1 cellular context compared by ENCODE assay signal in the genomic region with DNA sequence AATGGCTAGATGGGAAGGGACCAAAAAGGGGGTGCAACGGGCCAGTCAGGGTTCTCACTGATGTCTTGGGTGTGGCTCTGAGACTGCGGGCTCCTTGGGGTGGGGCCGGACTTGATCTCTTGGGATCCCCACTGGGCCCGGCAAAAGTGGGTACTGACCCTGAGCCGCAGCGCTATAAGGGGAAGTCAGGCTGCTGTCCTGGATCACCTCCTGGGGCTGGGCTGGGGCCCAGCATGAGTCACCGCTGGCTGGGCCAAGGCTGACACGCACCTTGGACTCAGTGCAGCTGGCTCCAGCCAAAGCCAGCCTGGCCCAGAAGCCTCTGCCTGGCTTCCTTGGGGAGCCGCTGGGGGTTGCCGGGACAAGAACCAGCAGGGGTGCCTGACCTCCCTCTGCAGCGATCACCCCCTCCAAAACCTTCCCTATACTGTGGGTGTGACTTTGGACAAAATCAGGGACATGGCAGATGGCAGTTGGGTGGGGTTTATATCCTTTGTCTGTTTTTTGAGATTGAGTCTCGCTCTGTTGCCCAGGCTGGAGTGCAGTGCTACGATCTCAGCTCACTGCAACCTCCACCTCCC.
TF ChIP-seq lines count a peak whose summit lies in the region.

No MANE protein-coding gene starts in this region.

TF ChIP-seq in GM23338, 12 proteins besides CTCF, POLR2A, EP300 and RAD21:
- TF ChIP-seq, protein P1, sequence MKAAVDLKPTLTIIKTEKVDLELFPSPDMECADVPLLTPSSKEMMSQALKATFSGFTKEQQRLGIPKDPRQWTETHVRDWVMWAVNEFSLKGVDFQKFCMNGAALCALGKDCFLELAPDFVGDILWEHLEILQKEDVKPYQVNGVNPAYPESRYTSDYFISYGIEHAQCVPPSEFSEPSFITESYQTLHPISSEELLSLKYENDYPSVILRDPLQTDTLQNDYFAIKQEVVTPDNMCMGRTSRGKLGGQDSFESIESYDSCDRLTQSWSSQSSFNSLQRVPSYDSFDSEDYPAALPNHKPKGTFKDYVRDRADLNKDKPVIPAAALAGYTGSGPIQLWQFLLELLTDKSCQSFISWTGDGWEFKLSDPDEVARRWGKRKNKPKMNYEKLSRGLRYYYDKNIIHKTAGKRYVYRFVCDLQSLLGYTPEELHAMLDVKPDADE (IDR thresholded peaks at IDR 0.05): no peak
- TF ChIP-seq CREB1 (CRISPR knock-in tag; IDR thresholded peaks at IDR 0.05; ENCODE audit: low read depth) (no peak), POLR2AphosphoS5 (IDR thresholded peaks at IDR 0.05; ENCODE audit: low read depth) (no peak), EZH2phosphoT487 (IDR thresholded peaks at IDR 0.05; ENCODE audit: unreplicated experiment) (no peak), EZH2 (IDR thresholded peaks at IDR 0.05; ENCODE audit: low read depth, unreplicated experiment) (no peak), ZNF114 (CRISPR knock-in tag; IDR thresholded peaks at IDR 0.05) (no peak), STAT1 (IDR thresholded peaks at IDR 0.05; ENCODE audit: unreplicated experiment) (no peak), NANOG (IDR thresholded peaks at IDR 0.05; ENCODE audit: borderline replicate concordance) (no peak), JUNB (IDR thresholded peaks at IDR 0.05; ENCODE audit: unreplicated experiment) (no peak), ZNF331 (CRISPR knock-in tag; IDR thresholded peaks at IDR 0.05; ENCODE audit: low read depth) (no peak)
- TF ChIP-seq, protein P2, sequence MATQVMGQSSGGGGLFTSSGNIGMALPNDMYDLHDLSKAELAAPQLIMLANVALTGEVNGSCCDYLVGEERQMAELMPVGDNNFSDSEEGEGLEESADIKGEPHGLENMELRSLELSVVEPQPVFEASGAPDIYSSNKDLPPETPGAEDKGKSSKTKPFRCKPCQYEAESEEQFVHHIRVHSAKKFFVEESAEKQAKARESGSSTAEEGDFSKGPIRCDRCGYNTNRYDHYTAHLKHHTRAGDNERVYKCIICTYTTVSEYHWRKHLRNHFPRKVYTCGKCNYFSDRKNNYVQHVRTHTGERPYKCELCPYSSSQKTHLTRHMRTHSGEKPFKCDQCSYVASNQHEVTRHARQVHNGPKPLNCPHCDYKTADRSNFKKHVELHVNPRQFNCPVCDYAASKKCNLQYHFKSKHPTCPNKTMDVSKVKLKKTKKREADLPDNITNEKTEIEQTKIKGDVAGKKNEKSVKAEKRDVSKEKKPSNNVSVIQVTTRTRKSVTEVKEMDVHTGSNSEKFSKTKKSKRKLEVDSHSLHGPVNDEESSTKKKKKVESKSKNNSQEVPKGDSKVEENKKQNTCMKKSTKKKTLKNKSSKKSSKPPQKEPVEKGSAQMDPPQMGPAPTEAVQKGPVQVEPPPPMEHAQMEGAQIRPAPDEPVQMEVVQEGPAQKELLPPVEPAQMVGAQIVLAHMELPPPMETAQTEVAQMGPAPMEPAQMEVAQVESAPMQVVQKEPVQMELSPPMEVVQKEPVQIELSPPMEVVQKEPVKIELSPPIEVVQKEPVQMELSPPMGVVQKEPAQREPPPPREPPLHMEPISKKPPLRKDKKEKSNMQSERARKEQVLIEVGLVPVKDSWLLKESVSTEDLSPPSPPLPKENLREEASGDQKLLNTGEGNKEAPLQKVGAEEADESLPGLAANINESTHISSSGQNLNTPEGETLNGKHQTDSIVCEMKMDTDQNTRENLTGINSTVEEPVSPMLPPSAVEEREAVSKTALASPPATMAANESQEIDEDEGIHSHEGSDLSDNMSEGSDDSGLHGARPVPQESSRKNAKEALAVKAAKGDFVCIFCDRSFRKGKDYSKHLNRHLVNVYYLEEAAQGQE (IDR thresholded peaks at IDR 0.05; ENCODE audit: unreplicated experiment): no peak
- TF ChIP-seq, protein P3, sequence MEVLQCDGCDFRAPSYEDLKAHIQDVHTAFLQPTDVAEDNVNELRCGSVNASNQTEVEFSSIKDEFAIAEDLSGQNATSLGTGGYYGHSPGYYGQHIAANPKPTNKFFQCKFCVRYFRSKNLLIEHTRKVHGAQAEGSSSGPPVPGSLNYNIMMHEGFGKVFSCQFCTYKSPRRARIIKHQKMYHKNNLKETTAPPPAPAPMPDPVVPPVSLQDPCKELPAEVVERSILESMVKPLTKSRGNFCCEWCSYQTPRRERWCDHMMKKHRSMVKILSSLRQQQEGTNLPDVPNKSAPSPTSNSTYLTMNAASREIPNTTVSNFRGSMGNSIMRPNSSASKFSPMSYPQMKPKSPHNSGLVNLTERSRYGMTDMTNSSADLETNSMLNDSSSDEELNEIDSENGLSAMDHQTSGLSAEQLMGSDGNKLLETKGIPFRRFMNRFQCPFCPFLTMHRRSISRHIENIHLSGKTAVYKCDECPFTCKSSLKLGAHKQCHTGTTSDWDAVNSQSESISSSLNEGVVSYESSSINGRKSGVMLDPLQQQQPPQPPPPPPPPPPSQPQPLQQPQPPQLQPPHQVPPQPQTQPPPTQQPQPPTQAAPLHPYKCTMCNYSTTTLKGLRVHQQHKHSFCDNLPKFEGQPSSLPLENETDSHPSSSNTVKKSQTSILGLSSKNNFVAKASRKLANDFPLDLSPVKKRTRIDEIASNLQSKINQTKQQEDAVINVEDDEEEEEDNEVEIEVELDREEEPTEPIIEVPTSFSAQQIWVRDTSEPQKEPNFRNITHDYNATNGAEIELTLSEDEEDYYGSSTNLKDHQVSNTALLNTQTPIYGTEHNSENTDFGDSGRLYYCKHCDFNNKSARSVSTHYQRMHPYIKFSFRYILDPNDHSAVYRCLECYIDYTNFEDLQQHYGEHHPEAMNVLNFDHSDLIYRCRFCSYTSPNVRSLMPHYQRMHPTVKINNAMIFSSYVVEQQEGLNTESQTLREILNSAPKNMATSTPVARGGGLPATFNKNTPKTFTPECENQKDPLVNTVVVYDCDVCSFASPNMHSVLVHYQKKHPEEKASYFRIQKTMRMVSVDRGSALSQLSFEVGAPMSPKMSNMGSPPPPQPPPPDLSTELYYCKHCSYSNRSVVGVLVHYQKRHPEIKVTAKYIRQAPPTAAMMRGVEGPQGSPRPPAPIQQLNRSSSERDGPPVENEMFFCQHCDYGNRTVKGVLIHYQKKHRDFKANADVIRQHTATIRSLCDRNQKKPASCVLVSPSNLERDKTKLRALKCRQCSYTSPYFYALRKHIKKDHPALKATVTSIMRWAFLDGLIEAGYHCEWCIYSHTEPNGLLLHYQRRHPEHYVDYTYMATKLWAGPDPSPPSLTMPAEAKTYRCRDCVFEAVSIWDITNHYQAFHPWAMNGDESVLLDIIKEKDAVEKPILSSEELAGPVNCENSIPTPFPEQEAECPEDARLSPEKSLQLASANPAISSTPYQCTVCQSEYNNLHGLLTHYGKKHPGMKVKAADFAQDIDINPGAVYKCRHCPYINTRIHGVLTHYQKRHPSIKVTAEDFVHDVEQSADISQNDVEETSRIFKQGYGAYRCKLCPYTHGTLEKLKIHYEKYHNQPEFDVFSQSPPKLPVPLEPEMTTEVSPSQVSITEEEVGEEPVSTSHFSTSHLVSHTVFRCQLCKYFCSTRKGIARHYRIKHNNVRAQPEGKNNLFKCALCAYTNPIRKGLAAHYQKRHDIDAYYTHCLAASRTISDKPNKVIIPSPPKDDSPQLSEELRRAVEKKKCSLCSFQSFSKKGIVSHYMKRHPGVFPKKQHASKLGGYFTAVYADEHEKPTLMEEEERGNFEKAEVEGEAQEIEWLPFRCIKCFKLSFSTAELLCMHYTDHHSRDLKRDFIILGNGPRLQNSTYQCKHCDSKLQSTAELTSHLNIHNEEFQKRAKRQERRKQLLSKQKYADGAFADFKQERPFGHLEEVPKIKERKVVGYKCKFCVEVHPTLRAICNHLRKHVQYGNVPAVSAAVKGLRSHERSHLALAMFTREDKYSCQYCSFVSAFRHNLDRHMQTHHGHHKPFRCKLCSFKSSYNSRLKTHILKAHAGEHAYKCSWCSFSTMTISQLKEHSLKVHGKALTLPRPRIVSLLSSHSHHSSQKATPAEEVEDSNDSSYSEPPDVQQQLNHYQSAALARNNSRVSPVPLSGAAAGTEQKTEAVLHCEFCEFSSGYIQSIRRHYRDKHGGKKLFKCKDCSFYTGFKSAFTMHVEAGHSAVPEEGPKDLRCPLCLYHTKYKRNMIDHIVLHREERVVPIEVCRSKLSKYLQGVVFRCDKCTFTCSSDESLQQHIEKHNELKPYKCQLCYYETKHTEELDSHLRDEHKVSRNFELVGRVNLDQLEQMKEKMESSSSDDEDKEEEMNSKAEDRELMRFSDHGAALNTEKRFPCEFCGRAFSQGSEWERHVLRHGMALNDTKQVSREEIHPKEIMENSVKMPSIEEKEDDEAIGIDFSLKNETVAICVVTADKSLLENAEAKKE (CRISPR knock-in tag; IDR thresholded peaks at IDR 0.05): no peak
